17 cellular contexts compared by ENCODE assay signal in the genomic region with DNA sequence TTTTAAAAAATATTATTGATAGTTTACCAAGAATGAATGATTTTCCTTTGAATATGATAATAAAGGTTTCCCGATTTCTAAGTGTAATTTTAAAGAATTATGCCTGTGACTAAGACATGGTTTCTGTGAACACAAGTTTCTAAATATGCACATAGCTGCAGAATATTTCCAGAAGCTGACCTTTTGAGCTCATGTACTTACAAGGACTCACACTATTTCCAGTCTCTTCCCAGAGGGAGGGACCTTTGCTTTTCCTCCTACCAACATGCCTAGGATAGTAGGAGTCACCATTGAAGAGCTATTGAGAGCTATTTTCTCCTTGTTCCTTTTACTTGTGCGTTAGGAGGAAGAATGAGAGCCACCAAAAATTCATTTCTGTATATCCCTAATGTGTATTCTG.
DNase-seq lines count a peak whose midpoint lies in the region; ATAC-seq and TF ChIP-seq lines count a peak whose summit lies in the region.
"Had no signal": no experiment of that assay in that cellular context is flagged by ENCODE, and none has a peak within 500 bp of the region (broad histone marks: within the 10 kb centered on the region; RNA-seq: fewer than 3 reads in every experiment).

No MANE protein-coding gene starts in this region.

- peak in 1 of 2 donors; percentile 6 for DNase-seq in heart right ventricle
- no peak for DNase-seq in cardiac septum (ENCODE audit: low spot score)
- no peak for DNase-seq in chondrocyte (ENCODE audit: low spot score)
- peak; percentile 28 for DNase-seq in iris pigment epithelial cell (ENCODE audit: low read depth)
- peak; percentile 13 for DNase-seq in smooth muscle cell of the brain vasculature (ENCODE audit: low read depth, low spot score)
- no peak for DNase-seq in pons (ENCODE audit: low spot score)
- DNase-seq in left lobe of liver (ENCODE audit: low spot score) = no peak
- DNase-seq in transverse colon = no peak
- DNase-seq: CD8-positive, alpha-beta memory T cell; GF-D8; NCI-H1048; NCI-H1436 treated with DMSO at 0.1 percent for 48 hours; NCI-H2029 treated with DMSO at 0.1 percent for 48 hours; NCI-H2171 treated with DMSO at 0.1 percent for 48 hours; NCI-H446 treated with DMSO at 0.1 percent for 48 hours; OCI-M1 had no signal

- TF ChIP-seq POLR2A in transverse colon (IDR thresholded peaks at IDR 0.05) = no peak

- in situ Hi-C loops in transverse colon (cut with MboI; ENCODE audit: low pct_ligation_motif_present in 1 of 4, low pct_unique_long_range_greater_than_20kb in 1 of 4, low sequenced_read_pairs in 3 of 4) = no loop called here

- no peaks in the 10 kb centered on the region for H3K27me3 Mint-ChIP-seq in chondrocyte (ENCODE audit: low read depth)
- H3K27me3 Mint-ChIP-seq: CD8-positive, alpha-beta memory T cell had no signal

- H3K27ac ChIP-seq in heart right ventricle (peak overlapping the region in 1 of 10 donors; percentile 6), transverse colon (no peak overlapping the region)

- H3K36me3 ChIP-seq in heart right ventricle (peaks cover 0 to 100% (median 12%) of the 10 kb centered on the region in 9 donors), transverse colon (peaks cover 0 to 64% (median 15%) of the 10 kb centered on the region in 4 donors)

- H3K4me3 ChIP-seq in heart right ventricle (no peak overlapping the region), transverse colon (no peak overlapping the region)
- H3K4me3 ChIP-seq: GM23338 had no signal

- H3K4me3 Mint-ChIP-seq in chondrocyte (ENCODE audit: unreplicated experiment) = no peak overlapping the region
- H3K4me3 Mint-ChIP-seq: CD8-positive, alpha-beta memory T cell; GM23338 had no signal

- peak overlapping the region; percentile 18 for H3K27ac Mint-ChIP-seq in chondrocyte (ENCODE audit: unreplicated experiment)
- H3K27ac Mint-ChIP-seq: GM23338 had no signal

- H3K9me3 ChIP-seq in heart right ventricle (no peaks in the 10 kb centered on the region), transverse colon (no peaks in the 10 kb centered on the region)

- peaks cover 37% of the 10 kb centered on the region for H3K36me3 Mint-ChIP-seq in chondrocyte (ENCODE audit: low read depth)

- H3K4me1 Mint-ChIP-seq in chondrocyte (ENCODE audit: low read depth) = peaks cover 10% of the 10 kb centered on the region

- H3K4me1 ChIP-seq in heart right ventricle (peaks cover 0 to 17% (median 0%) of the 10 kb centered on the region in 9 donors), transverse colon (peaks cover 0 to 2% (median 0%) of the 10 kb centered on the region in 4 donors)

- 78 to 89% methylated on average over 2 of the region's 2 CpGs for WGBS in heart right ventricle, 2 donors
- WGBS in transverse colon (ENCODE audit: low coverage in 1 of 2), 2 donors = 86 to 87% methylated on average over 2 of the region's 2 CpGs

- no peak for TF ChIP-seq EP300 in transverse colon (IDR thresholded peaks at IDR 0.05; ENCODE audit: low read depth)

- H3K9me3 Mint-ChIP-seq in chondrocyte (ENCODE audit: low read depth) = peaks cover 6% of the 10 kb centered on the region
- H3K9me3 Mint-ChIP-seq: CD8-positive, alpha-beta memory T cell; GM23338 had no signal

- peak in 7 of 8 donors; percentile 63 to 76 (median 70) for ATAC-seq in heart right ventricle
- ATAC-seq in left lobe of liver = no peak
- ATAC-seq: GM23338 had no signal

- no peaks in the 10 kb centered on the region for H3K27me3 ChIP-seq in heart right ventricle
- no peaks in the 10 kb centered on the region for H3K27me3 ChIP-seq in transverse colon

- TF ChIP-seq CTCF in heart right ventricle (IDR thresholded peaks at IDR 0.05) (no peak), chondrocyte (IDR thresholded peaks at IDR 0.05) (no peak), transverse colon (IDR thresholded peaks at IDR 0.05) (no peak)

- intact Hi-C loops in heart right ventricle (cut with DNase I) (loop anchor here in 1 of 10 donors (1.0 kb wide), 1 partner anchor 18 kb away; no protein-coding TSS in a partner anchor), cardiac septum (cut with DNase I) (no loop called here), transverse colon (cut with DNase I; ENCODE audit: low total_unique reads) (no loop called here)

Comparison
In these comparisons a context has a peak if more than half of its experiments do, and no peak if none do; other contexts are left out.
1. DNase-seq: peak in iris pigment epithelial cell (single experiment) and smooth muscle cell of the brain vasculature (single experiment); none in cardiac septum (single experiment), chondrocyte (single experiment), pons (single experiment), left lobe of liver (single experiment) and transverse colon (single experiment).